Comparison of ENCODE assay signal across 32 cellular contexts in the genomic region with DNA sequence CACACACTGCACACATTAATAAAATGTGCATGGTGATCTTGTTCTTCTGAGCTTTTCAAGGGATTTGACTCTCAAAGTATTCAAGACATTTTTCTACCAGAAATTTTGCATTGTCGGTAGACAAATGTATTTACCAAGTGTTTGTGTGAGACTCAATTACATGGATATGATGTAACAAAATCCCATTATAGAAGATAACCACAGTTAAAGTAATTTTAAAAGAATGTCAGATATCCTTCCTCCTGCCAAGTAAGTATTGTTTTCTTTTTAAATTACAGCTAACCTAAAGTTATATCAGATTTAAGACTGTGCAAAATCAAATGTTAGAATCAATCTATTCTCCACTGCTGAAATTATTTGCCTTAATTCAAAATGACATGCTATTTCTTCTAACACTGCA.
"Had no signal": no experiment of that assay in that cellular context is flagged by ENCODE, and none has a peak within 500 bp of the region (broad histone marks: within the 10 kb centered on the region; RNA-seq: fewer than 3 reads in every experiment).

No MANE protein-coding gene starts in this region.

- H3K36me3 ChIP-seq: adrenal gland, ascending aorta, esophagus squamous epithelium, gastrocnemius medialis, heart left ventricle, WERI-Rb-1 had no signal

- DNase-seq: activated B cell treated with CpG ODN at 0.5 μM for 24 hours; activated CD4-positive, alpha-beta T cell treated with anti-CD3 and anti-CD28 coated beads for 48 hours; activated CD4-positive, alpha-beta T cell treated with anti-CD3 and anti-CD28 coated beads, Interleukin-2, amount 50 U/mL, for 1 hour; activated CD4-positive, alpha-beta T cell treated with anti-CD3 and anti-CD28 coated beads, Interleukin-2, amount 50 U/mL, for 48 hours; activated CD8-positive, alpha-beta memory T cell treated with anti-CD3 and anti-CD28 coated beads for 24 hours; activated CD8-positive, alpha-beta T cell treated with anti-CD3 and anti-CD28 coated beads for 36 hours; activated effector memory CD4-positive, alpha-beta T cell treated with Interleukin-2 at 50 U/mL for 16 hours; activated gamma-delta T cell treated with Interleukin-2 at 50 U/mL for 16 hours; activated naive CD4-positive, alpha-beta T cell treated with anti-CD3 and anti-CD28 coated beads, Interleukin-2, amount 50 U/mL, for 16 hours; activated naive CD4-positive, alpha-beta T cell treated with Interleukin-2 at 50 U/mL for 16 hours; activated T-cell treated with anti-CD3 and anti-CD28 coated beads, Interleukin-2, amount 50 U/mL, for 4 hours; adrenal gland; body of pancreas; caudate nucleus; dermis blood vessel endothelial cell; effector CD8-positive, alpha-beta T cell; esophagus squamous epithelium; foreskin keratinocyte; gastrocnemius medialis; glutamatergic neuron; heart left ventricle; hypothalamus; T-cell; T1000; WERI-Rb-1 had no signal

- ATAC-seq: activated CD4-positive, CD25-positive, alpha-beta regulatory T cell treated with anti-CD3 and anti-CD28 coated beads, Interleukin-2, amount 50 U/mL, for 24 hours; activated CD8-positive, alpha-beta T cell treated with anti-CD3 and anti-CD28 coated beads for 36 hours; activated T-cell treated with anti-CD3 and anti-CD28 coated beads, Interleukin-2, amount 50 U/mL, for 4 hours; activated T-helper 17 cell treated with anti-CD3 and anti-CD28 coated beads, Interleukin-2, amount 50 U/mL, for 72 hours; body of pancreas; foreskin keratinocyte; gastrocnemius medialis; heart left ventricle; T-cell had no signal

- H3K9me3 Mint-ChIP-seq: activated T-cell treated with anti-CD3 and anti-CD28 coated beads, Interleukin-2, amount 50 U/mL, for 4 hours; activated T-helper 17 cell treated with anti-CD3 and anti-CD28 coated beads, Interleukin-2, amount 50 U/mL, for 72 hours; T-helper 1 cell treated with Interleukin-12 subunit alpha and Interleukin-12 subunit beta and Interleukin-4 antibody, amounts not matched to agents 30 μg/mL and 1 μg/mL, for 36 hours had no signal

- H3K4me3 ChIP-seq: adrenal gland, ascending aorta, body of pancreas, coronary artery, esophagus squamous epithelium, gastrocnemius medialis, heart left ventricle had no signal

- H3K36me3 Mint-ChIP-seq: activated naive CD8-positive, alpha-beta T cell; T-cell had no signal

- H3K4me3 Mint-ChIP-seq: activated B cell treated with CpG ODN at 0.5 μM for 24 hours; activated CD8-positive, alpha-beta T cell treated with anti-CD3 and anti-CD28 coated beads for 36 hours; activated naive CD8-positive, alpha-beta T cell; activated T-cell treated with anti-CD3 and anti-CD28 coated beads, Interleukin-2, amount 50 U/mL, for 4 hours; activated T-helper 17 cell treated with anti-CD3 and anti-CD28 coated beads, Interleukin-2, amount 50 U/mL, for 72 hours; T-cell; T-helper 1 cell treated with Interleukin-12 subunit alpha and Interleukin-12 subunit beta and Interleukin-4 antibody, amounts not matched to agents 30 μg/mL and 1 μg/mL, for 36 hours; T-helper 2 cell treated with Interferon-gamma antibody and Interleukin-4, amounts not matched to agents 5 μg/mL and 100 μg/mL, for 36 hours had no signal

- H3K4me1 Mint-ChIP-seq: activated B cell treated with CpG ODN at 0.5 μM for 24 hours; activated T-helper 17 cell treated with anti-CD3 and anti-CD28 coated beads, Interleukin-2, amount 50 U/mL, for 72 hours; T-cell had no signal

- H3K9me3 ChIP-seq: adrenal gland, body of pancreas, esophagus squamous epithelium, gastrocnemius medialis had no signal

- H3K27me3 Mint-ChIP-seq: activated B cell treated with CpG ODN at 0.5 μM for 24 hours; activated CD8-positive, alpha-beta T cell treated with anti-CD3 and anti-CD28 coated beads for 36 hours; activated naive CD8-positive, alpha-beta T cell; activated T-helper 17 cell treated with anti-CD3 and anti-CD28 coated beads, Interleukin-2, amount 50 U/mL, for 72 hours; T-cell had no signal

- H3K4me1 ChIP-seq: adrenal gland, ascending aorta, body of pancreas, esophagus squamous epithelium, foreskin keratinocyte, gastrocnemius medialis, heart left ventricle had no signal

- H3K27me3 ChIP-seq: adrenal gland, ascending aorta, body of pancreas, esophagus squamous epithelium, foreskin keratinocyte, gastrocnemius medialis, heart left ventricle had no signal

- H3K27ac Mint-ChIP-seq: activated B cell treated with CpG ODN at 0.5 μM for 24 hours; activated CD8-positive, alpha-beta T cell treated with anti-CD3 and anti-CD28 coated beads for 36 hours; activated naive CD8-positive, alpha-beta T cell; activated T-helper 17 cell treated with anti-CD3 and anti-CD28 coated beads, Interleukin-2, amount 50 U/mL, for 72 hours; T-cell; T-helper 1 cell treated with Interleukin-12 subunit alpha and Interleukin-12 subunit beta and Interleukin-4 antibody, amounts not matched to agents 30 μg/mL and 1 μg/mL, for 36 hours; T-helper 2 cell treated with Interferon-gamma antibody and Interleukin-4, amounts not matched to agents 5 μg/mL and 100 μg/mL, for 36 hours had no signal
